ENCODE assay signal across 29 cellular contexts in genomic region chr3:95522449-95522848, GRCh38.
DNase-seq lines count a peak whose midpoint lies in the region; ATAC-seq, FAIRE-seq and TF ChIP-seq lines count a peak whose summit lies in the region.
"Had no signal": no experiment of that assay in that cellular context is flagged by ENCODE, and none has a peak within 500 bp of the region (broad histone marks: within the 10 kb centered on the region; RNA-seq: fewer than 3 reads in every experiment).

No MANE protein-coding gene starts in this region.

- no peaks in the 10 kb centered on the region for H3K4me1 Mint-ChIP-seq in WTC11
- H3K4me1 Mint-ChIP-seq: B cell; CD14-positive monocyte; CD4-positive, alpha-beta memory T cell; CD4-positive, CD25-positive, alpha-beta regulatory T cell; CD8-positive, alpha-beta memory T cell had no signal

- H3K36me3 Mint-ChIP-seq in WTC11, result no peaks in the 10 kb centered on the region
- H3K36me3 Mint-ChIP-seq: CD14-positive monocyte; CD4-positive, alpha-beta memory T cell; CD4-positive, CD25-positive, alpha-beta regulatory T cell; CD8-positive, alpha-beta memory T cell; CD8-positive, alpha-beta T cell had no signal

- TF ChIP-seq CTCF in WTC11 (IDR thresholded peaks at IDR 0.05), result no peak

- POLR2A ChIA-PET in WTC11 (lab: Charles Lee), result no interaction called here

- DNase-seq in RCC 7860 (ENCODE audit: low spot score) (no peak), WTC11 (ENCODE audit: low spot score) (no peak), hippocampal formation (lab: John Stamatoyannopoulos, UW) (no peak), iPS-NIHi7 (ENCODE audit: extremely low spot score) (no peak)
- DNase-seq: 8988T; ACHN; AML-193; BE2C; C1 segment of cervical spinal cord; Caco-2; Calu3; CD4-positive, alpha-beta memory T cell; CD4-positive, alpha-beta T cell; CD4-positive, CD25-positive, alpha-beta regulatory T cell; CD8-positive, alpha-beta memory T cell; CD8-positive, alpha-beta T cell; COR-L47; DMS 273 treated with DMSO at 0.1 percent for 48 hours; DMS153; DMS53; DMS79; DMS79 treated with DMSO at 0.1 percent for 48 hours; DND-41; EL had no signal

- ATAC-seq in WTC11, result no peak
- ATAC-seq: A549; CD8-positive, alpha-beta T cell had no signal

- FAIRE-seq in RCC 7860 (lab: Jason Lieb, UNC), result peak; percentile 8
- FAIRE-seq: A204.1, A549, D721Med had no signal

- H3K27me3 Mint-ChIP-seq in WTC11 (ENCODE audit: low read depth), result no peaks in the 10 kb centered on the region
- H3K27me3 Mint-ChIP-seq: B cell; CD4-positive, alpha-beta memory T cell; CD4-positive, alpha-beta T cell; CD4-positive, CD25-positive, alpha-beta regulatory T cell; CD8-positive, alpha-beta memory T cell had no signal

- H3K27ac Mint-ChIP-seq in WTC11, result no peak overlapping the region
- H3K27ac Mint-ChIP-seq: B cell; CD14-positive monocyte; CD4-positive, alpha-beta memory T cell; CD4-positive, alpha-beta T cell; CD4-positive, CD25-positive, alpha-beta regulatory T cell; CD8-positive, alpha-beta memory T cell; CD8-positive, alpha-beta T cell had no signal

- H3K9me3 Mint-ChIP-seq in WTC11, result no peaks in the 10 kb centered on the region
- H3K9me3 Mint-ChIP-seq: CD14-positive monocyte; CD4-positive, alpha-beta T cell; CD8-positive, alpha-beta T cell had no signal

- CTCF ChIA-PET in WTC11 (lab: Charles Lee), result no interaction called here

- no peak overlapping the region for H3K4me3 Mint-ChIP-seq in WTC11
- H3K4me3 Mint-ChIP-seq: B cell; CD14-positive monocyte; CD4-positive, alpha-beta memory T cell; CD4-positive, alpha-beta T cell; CD4-positive, CD25-positive, alpha-beta regulatory T cell; CD8-positive, alpha-beta memory T cell; CD8-positive, alpha-beta T cell had no signal

TF ChIP-seq in WTC11, 78 proteins besides CTCF, POLR2A, EP300 and RAD21:
- no peak for TF ChIP-seq SOX15 (CRISPR knock-in tag; IDR thresholded peaks at IDR 0.05)
- TF ChIP-seq RORB (CRISPR knock-in tag; IDR thresholded peaks at IDR 0.05), result no peak
- TF ChIP-seq HMGA2 (CRISPR knock-in tag; IDR thresholded peaks at IDR 0.05), result peak; percentile 90
